Comparison of ENCODE assay signal across 1 cellular context in the genomic region with DNA sequence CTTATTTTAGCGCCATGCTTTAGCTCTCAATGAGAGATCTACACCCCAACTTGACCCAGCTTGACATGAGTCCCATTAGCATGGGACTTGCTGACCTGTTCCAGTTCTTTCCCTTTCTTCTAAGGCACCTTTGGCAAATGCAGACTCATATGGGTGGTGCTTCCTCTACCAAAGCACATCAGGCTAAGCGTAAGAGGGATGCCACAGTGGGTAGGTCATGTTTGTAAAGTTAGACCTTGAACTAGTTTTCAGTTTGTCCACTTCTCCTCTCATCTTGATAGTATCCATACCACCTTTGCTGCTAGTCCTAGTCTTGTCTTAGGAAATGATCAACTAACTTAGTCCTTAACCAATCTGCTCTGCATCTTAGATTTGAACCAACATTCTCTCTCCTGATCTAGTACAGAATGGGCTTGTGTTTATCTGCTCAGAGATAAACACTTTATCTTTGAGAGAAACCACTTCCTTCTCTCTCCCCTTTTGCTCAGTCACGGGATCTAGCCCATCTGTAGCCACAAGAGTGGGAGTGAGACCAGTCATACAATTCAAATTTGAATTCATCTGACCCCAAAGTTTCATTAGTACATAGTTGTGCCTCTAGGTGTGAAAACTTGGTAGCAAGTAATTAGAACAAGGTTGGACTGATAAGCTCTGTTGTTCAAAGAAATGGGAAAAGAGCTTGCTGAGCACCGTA.
A peak's percentile ranks its signal among the peaks of the same experiment; 100 is the strongest.
TF ChIP-seq lines count a peak whose summit lies in the region.

No MANE protein-coding gene starts in this region.

TF ChIP-seq in K562, 482 proteins besides CTCF, POLR2A, EP300 and RAD21 (continued from another document and continues in another):
- TF ChIP-seq, protein P1, sequence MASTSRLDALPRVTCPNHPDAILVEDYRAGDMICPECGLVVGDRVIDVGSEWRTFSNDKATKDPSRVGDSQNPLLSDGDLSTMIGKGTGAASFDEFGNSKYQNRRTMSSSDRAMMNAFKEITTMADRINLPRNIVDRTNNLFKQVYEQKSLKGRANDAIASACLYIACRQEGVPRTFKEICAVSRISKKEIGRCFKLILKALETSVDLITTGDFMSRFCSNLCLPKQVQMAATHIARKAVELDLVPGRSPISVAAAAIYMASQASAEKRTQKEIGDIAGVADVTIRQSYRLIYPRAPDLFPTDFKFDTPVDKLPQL (IDR thresholded peaks at IDR 0.05; ENCODE audit: extremely low read depth, insufficient read length), result no peak
- TF ChIP-seq POLR3G (IDR thresholded peaks at IDR 0.05; ENCODE audit: extremely low read depth, insufficient read length, insufficient replicate concordance) (no peak), TFE3 (CRISPR knock-in tag; IDR thresholded peaks at IDR 0.05) (peak; percentile 70), NELFE (IDR thresholded peaks at IDR 0.05; ENCODE audit: insufficient read depth, insufficient read length) (no peak), ZNF175 (CRISPR knock-in tag; IDR thresholded peaks at IDR 0.05; ENCODE audit: low read depth) (no peak), SMARCA5 (IDR thresholded peaks at IDR 0.05) (no peak), ILF3 (IDR thresholded peaks at IDR 0.05; ENCODE audit: borderline replicate concordance) (no peak), ETV6 (IDR thresholded peaks at IDR 0.05; ENCODE audit: borderline replicate concordance in 1 of 2, low read depth in 2 of 2, low read length in 1 of 2) (0 out of 4 replicates have a peak, but pooled peaks of 1 of the 2 experiments have one; percentile 60), ETV6 (CRISPR knock-in tag; IDR thresholded peaks at IDR 0.05; ENCODE audit: borderline replicate concordance) (no peak), ZMIZ1 (IDR thresholded peaks at IDR 0.05; ENCODE audit: low read depth in 2 of 2, low read length in 2 of 2) (no peak), CTBP1 (IDR thresholded peaks at IDR 0.05; ENCODE audit: borderline replicate concordance) (0 out of 2 replicates have a peak, but pooled peaks have one; percentile 26), ZNF551 (CRISPR knock-in tag; IDR thresholded peaks at IDR 0.05) (no peak), TCF7L2 (IDR thresholded peaks at IDR 0.05; ENCODE audit: low read depth, low read length) (no peak), EGR1 (conservative IDR thresholded peaks at IDR 0.05) (no peak), SRSF3 (IDR thresholded peaks at IDR 0.05; ENCODE audit: insufficient read depth, low read length) (no peak), ZNF41 (CRISPR knock-in tag; conservative IDR thresholded peaks at IDR 0.05) (no peak), CREM (IDR thresholded peaks at IDR 0.05; ENCODE audit: low read depth) (no peak), ZNF174 (CRISPR knock-in tag; IDR thresholded peaks at IDR 0.05) (no peak), CEBPZ (IDR thresholded peaks at IDR 0.05; ENCODE audit: borderline replicate concordance, low read depth, low read length) (no peak), CC2D1A (IDR thresholded peaks at IDR 0.05) (no peak), CBFA2T3 (IDR thresholded peaks at IDR 0.05) (peak; percentile 70), TFAM (CRISPR knock-in tag; conservative IDR thresholded peaks at IDR 0.05) (no peak), TCF3 (CRISPR knock-in tag; IDR thresholded peaks at IDR 0.05) (peak; percentile 71), SIX5 (IDR thresholded peaks at IDR 0.05; ENCODE audit: borderline replicate concordance in 1 of 2, insufficient read depth in 1 of 2, low read depth in 1 of 2, low read length in 2 of 2) (no peak), ZBTB8A (IDR thresholded peaks at IDR 0.05; ENCODE audit: partially characterized antibody) (no peak), HMGXB4 (CRISPR knock-in tag; IDR thresholded peaks at IDR 0.05) (no peak), NFE2 (IDR thresholded peaks at IDR 0.05; ENCODE audit: low read depth) (peak; percentile 71), CREB1 (IDR thresholded peaks at IDR 0.05) (no peak), CREB1 (CRISPR knock-in tag; IDR thresholded peaks at IDR 0.05) (no peak), ESRRA (IDR thresholded peaks at IDR 0.05; ENCODE audit: borderline replicate concordance, low read depth) (peak; percentile 38; the same call in 1 of the 2 replicates), E4F1 (CRISPR knock-in tag; IDR thresholded peaks at IDR 0.05; ENCODE audit: borderline replicate concordance) (no peak), MAZ (CRISPR knock-in tag; conservative IDR thresholded peaks at IDR 0.05 in 1 of 2, IDR thresholded peaks at IDR 0.05 in 1 of 2) (no peak), NFRKB (IDR thresholded peaks at IDR 0.05; ENCODE audit: low read depth) (no peak), PYGO2 (tag; IDR thresholded peaks at IDR 0.05) (no peak), ZFP30 (CRISPR knock-in tag; IDR thresholded peaks at IDR 0.05; ENCODE audit: borderline replicate concordance) (no peak), CCNT2 (IDR thresholded peaks at IDR 0.05; ENCODE audit: borderline replicate concordance, extremely low read depth, insufficient read length, low read depth, low read length) (peak; percentile 44), CHD1 (IDR thresholded peaks at IDR 0.05; ENCODE audit: low read length) (no peak), IFI16 (CRISPR knock-in tag; IDR thresholded peaks at IDR 0.05) (no peak), TCF7 (IDR thresholded peaks at IDR 0.05; ENCODE audit: borderline replicate concordance) (no peak), NFXL1 (CRISPR knock-in tag; IDR thresholded peaks at IDR 0.05) (no peak), MAFG (tag; conservative IDR thresholded peaks at IDR 0.05) (0 out of 2 replicates have a peak, but pooled peaks have one; percentile 11), ZNF79 (CRISPR knock-in tag; IDR thresholded peaks at IDR 0.05; ENCODE audit: low read depth) (no peak), ZNF76 (CRISPR knock-in tag; IDR thresholded peaks at IDR 0.05; ENCODE audit: borderline replicate concordance) (no peak), ZNF316 (IDR thresholded peaks at IDR 0.05) (no peak), TARDBP (IDR thresholded peaks at IDR 0.05) (no peak), ZNF217 (CRISPR knock-in tag; IDR thresholded peaks at IDR 0.05) (no peak), ZNF778 (CRISPR knock-in tag; IDR thresholded peaks at IDR 0.05) (no peak), HMBOX1 (IDR thresholded peaks at IDR 0.05) (peak; percentile 97), POU5F1 (IDR thresholded peaks at IDR 0.05; ENCODE audit: borderline replicate concordance, low read depth, low read length, partially characterized antibody) (no peak), RBFOX2 (IDR thresholded peaks at IDR 0.05; ENCODE audit: low read depth, low read length) (no peak)
- TF ChIP-seq, protein P2, sequence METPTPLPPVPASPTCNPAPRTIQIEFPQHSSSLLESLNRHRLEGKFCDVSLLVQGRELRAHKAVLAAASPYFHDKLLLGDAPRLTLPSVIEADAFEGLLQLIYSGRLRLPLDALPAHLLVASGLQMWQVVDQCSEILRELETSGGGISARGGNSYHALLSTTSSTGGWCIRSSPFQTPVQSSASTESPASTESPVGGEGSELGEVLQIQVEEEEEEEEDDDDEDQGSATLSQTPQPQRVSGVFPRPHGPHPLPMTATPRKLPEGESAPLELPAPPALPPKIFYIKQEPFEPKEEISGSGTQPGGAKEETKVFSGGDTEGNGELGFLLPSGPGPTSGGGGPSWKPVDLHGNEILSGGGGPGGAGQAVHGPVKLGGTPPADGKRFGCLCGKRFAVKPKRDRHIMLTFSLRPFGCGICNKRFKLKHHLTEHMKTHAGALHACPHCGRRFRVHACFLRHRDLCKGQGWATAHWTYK (CRISPR knock-in tag; IDR thresholded peaks at IDR 0.05), result 0 out of 2 replicates have a peak, but pooled peaks have one; percentile 50
